ENCODE assay signal across 21 cellular contexts in genomic region chr12:68506619-68507018, GRCh38.
"Had no signal": no experiment of that assay in that cellular context is flagged by ENCODE, and none has a peak within 500 bp of the region (broad histone marks: within the 10 kb centered on the region; RNA-seq: fewer than 3 reads in every experiment).

No MANE protein-coding gene starts in this region.

- ATAC-seq: esophagus mucosa, gastrocnemius medialis, heart right ventricle, left lobe of liver, psoas muscle had no signal

- H3K36me3 Mint-ChIP-seq: naive B cell had no signal

- H3K27me3 Mint-ChIP-seq: naive B cell had no signal

- DNase-seq: dorsolateral prefrontal cortex; effector CD8-positive, alpha-beta T cell; gastrocnemius medialis; heart right ventricle; hypothalamus; islet precursor cell; mesenchymal stem cell; naive B cell; psoas muscle; retina; right lobe of liver; spleen; stimulated activated CD4-positive, alpha-beta T cell treated with anti-CD3 and anti-CD28 coated beads, Interleukin-15, amount 100 ng/mL, for 24 hours; stimulated activated CD4-positive, alpha-beta T cell treated with anti-CD3 and anti-CD28 coated beads, Interleukin-1b, Interleukin-23, amount 100 ng/mL, for 48 hours; stimulated activated CD4-positive, alpha-beta T cell treated with anti-CD3 and anti-CD28 coated beads, Interleukin-4, amount 100 ng/mL, for 24 hours; stimulated activated naive CD4-positive, alpha-beta T cell treated with Interleukin-2 at 50 U/mL for 16 hours; tibial artery; upper lobe of left lung; uterus had no signal
